18 cellular contexts compared by ENCODE assay signal in genomic region chr6:158684311-158684710, GRCh38. TPM values are rescaled to one million over a fixed set of nuclear protein-coding genes. Genes with fewer than 3 reads are reported as not detected.
DNase-seq lines count a peak whose midpoint lies in the region; ATAC-seq and TF ChIP-seq lines count a peak whose summit lies in the region.
"Had no signal": no experiment of that assay in that cellular context is flagged by ENCODE, and none has a peak within 500 bp of the region (broad histone marks: within the 10 kb centered on the region; RNA-seq: fewer than 3 reads in every experiment).

No MANE protein-coding gene starts in this region.

- H3K9me3 Mint-ChIP-seq in CD4-positive, CD25-positive, alpha-beta regulatory T cell, result no peaks in the 10 kb centered on the region
- H3K9me3 Mint-ChIP-seq in CD4-positive, alpha-beta T cell, result no peaks in the 10 kb centered on the region
- no peaks in the 10 kb centered on the region for H3K9me3 Mint-ChIP-seq in activated T-helper 17 cell treated with anti-CD3 and anti-CD28 coated beads, Interleukin-2, amount 50 U/mL, for 72 hours
- H3K9me3 Mint-ChIP-seq in natural killer cell, result no peaks in the 10 kb centered on the region
- no peaks in the 10 kb centered on the region for H3K9me3 Mint-ChIP-seq in HFFc6
- H3K9me3 Mint-ChIP-seq: H9 had no signal

- CTCF ChIA-PET in CD4-positive, alpha-beta T cell (lab: Charles Lee), result interaction anchor here (0.7 to 1.2 kb wide), 2 partner anchors 121 to 185 kb away, joined by 4 read pairs; no protein-coding TSS in a partner anchor

- H3K4me1 Mint-ChIP-seq in CD4-positive, CD25-positive, alpha-beta regulatory T cell, result peaks cover 25 to 41% (median 39%) of the 10 kb centered on the region in 4 donors
- H3K4me1 Mint-ChIP-seq in CD4-positive, alpha-beta T cell (ENCODE audit: low read depth), result peaks cover 48% of the 10 kb centered on the region
- H3K4me1 Mint-ChIP-seq in activated T-helper 17 cell treated with anti-CD3 and anti-CD28 coated beads, Interleukin-2, amount 50 U/mL, for 72 hours, result peaks cover 37% of the 10 kb centered on the region
- peaks cover 48 to 52% of the 10 kb centered on the region in 2 donors for H3K4me1 Mint-ChIP-seq in natural killer cell
- peaks cover 8% of the 10 kb centered on the region for H3K4me1 Mint-ChIP-seq in HFFc6 (ENCODE audit: low read depth)

- H3K4me3 Mint-ChIP-seq in CD4-positive, CD25-positive, alpha-beta regulatory T cell, result no peak overlapping the region
- H3K4me3 Mint-ChIP-seq in CD4-positive, alpha-beta T cell, result no peak overlapping the region
- peak overlapping the region; percentile 51 for H3K4me3 Mint-ChIP-seq in activated T-helper 17 cell treated with anti-CD3 and anti-CD28 coated beads, Interleukin-2, amount 50 U/mL, for 72 hours
- H3K4me3 Mint-ChIP-seq in natural killer cell (no peak overlapping the region), HFFc6 (no peak overlapping the region)
- H3K4me3 Mint-ChIP-seq: H9 had no signal

- ATAC-seq in CD4-positive, CD25-positive, alpha-beta regulatory T cell (ENCODE audit: low read depth in 2 of 2), result no peak
- no peak for ATAC-seq in CD4-positive, alpha-beta T cell (ENCODE audit: poor library complexity)
- no peak for ATAC-seq in activated T-helper 17 cell treated with anti-CD3 and anti-CD28 coated beads, Interleukin-2, amount 50 U/mL, for 72 hours (replicated peaks)
- no peak for ATAC-seq in natural killer cell
- ATAC-seq: left cardiac atrium had no signal

- peak overlapping the region in 2 of 3 donors; percentile 27 to 95 for H3K27ac Mint-ChIP-seq in CD4-positive, CD25-positive, alpha-beta regulatory T cell
- peak overlapping the region; percentile 7 for H3K27ac Mint-ChIP-seq in CD4-positive, alpha-beta T cell
- no peak overlapping the region for H3K27ac Mint-ChIP-seq in activated T-helper 17 cell treated with anti-CD3 and anti-CD28 coated beads, Interleukin-2, amount 50 U/mL, for 72 hours
- H3K27ac Mint-ChIP-seq in natural killer cell (peak overlapping the region; percentile 72 to 83), HFFc6 (no peak overlapping the region)
- H3K27ac Mint-ChIP-seq: H9, progenitor cell of endocrine pancreas had no signal

- peaks cover 45% of the 10 kb centered on the region for H3K36me3 Mint-ChIP-seq in CD4-positive, CD25-positive, alpha-beta regulatory T cell
- peaks cover 71% of the 10 kb centered on the region for H3K36me3 Mint-ChIP-seq in CD4-positive, alpha-beta T cell (ENCODE audit: low read depth)
- H3K36me3 Mint-ChIP-seq in activated T-helper 17 cell treated with anti-CD3 and anti-CD28 coated beads, Interleukin-2, amount 50 U/mL, for 72 hours (ENCODE audit: low read depth), result peaks cover 100% of the 10 kb centered on the region
- H3K36me3 Mint-ChIP-seq in natural killer cell (peaks cover 15% of the 10 kb centered on the region), HFFc6 (ENCODE audit: low read depth) (no peaks in the 10 kb centered on the region)

- no peak overlapping the region for H3K4me3 ChIP-seq in CD4-positive, CD25-positive, alpha-beta regulatory T cell (ENCODE audit: low read depth, low read length)
- H3K4me3 ChIP-seq: testis had no signal

- POLR2A ChIA-PET in CD4-positive, alpha-beta T cell (lab: Charles Lee), result interaction anchor here (0.9 kb wide), 1 partner anchor 22 kb away, joined by 3 read pairs; no protein-coding TSS in a partner anchor

- no peaks in the 10 kb centered on the region for H3K27me3 ChIP-seq in CD4-positive, CD25-positive, alpha-beta regulatory T cell (ENCODE audit: control insufficient read depth, insufficient read depth, low read length)
- H3K27me3 ChIP-seq in CD4-positive, alpha-beta T cell (ENCODE audit: control insufficient read depth, insufficient read depth, low read length), result no peaks in the 10 kb centered on the region
- H3K27me3 ChIP-seq: testis had no signal

- no peak overlapping the region for H3K27ac ChIP-seq in CD4-positive, CD25-positive, alpha-beta regulatory T cell (ENCODE audit: insufficient read depth, low read length, poor library complexity, severe bottlenecking)
- no peak overlapping the region for H3K27ac ChIP-seq in CD4-positive, alpha-beta T cell (ENCODE audit: low read depth, low read length)
- H3K27ac ChIP-seq: HL-60, testis had no signal

- intact Hi-C loops in CD4-positive, alpha-beta T cell (cut with DNase I, micrococcal nuclease), result no loop called here
- intact Hi-C loops in natural killer cell (cut with micrococcal nuclease), result no loop called here

- DNase-seq in CD4-positive, CD25-positive, alpha-beta regulatory T cell, result no peak
- DNase-seq in CD4-positive, alpha-beta T cell, result peak in 1 of 10 experiments; percentile 54
- no peak for DNase-seq in natural killer cell
- DNase-seq in NCI-H1417 (lab: John Stamatoyannopoulos, UW), result no peak
- DNase-seq in COR-L47 (lab: John Stamatoyannopoulos, UW), result no peak
- no peak for DNase-seq in HFFc6
- DNase-seq: activated CD4-positive, CD25-positive, alpha-beta regulatory T cell; activated gamma-delta T cell; anterior cingulate cortex; H9; IMR-90; left cardiac atrium; NCI-H524; T1000; testis had no signal

- H3K9me3 ChIP-seq in CD4-positive, CD25-positive, alpha-beta regulatory T cell (ENCODE audit: control insufficient read depth in 2 of 2, low read length in 2 of 2), result no peaks in the 10 kb centered on the region
- no peaks in the 10 kb centered on the region for H3K9me3 ChIP-seq in CD4-positive, alpha-beta T cell (ENCODE audit: control insufficient read depth, low read length)
- H3K9me3 ChIP-seq: testis had no signal

- H3K36me3 ChIP-seq in CD4-positive, CD25-positive, alpha-beta regulatory T cell (ENCODE audit: control insufficient read depth, insufficient read depth, low read length), result peaks cover 30% of the 10 kb centered on the region

- peaks cover 24% of the 10 kb centered on the region for H3K4me1 ChIP-seq in CD4-positive, CD25-positive, alpha-beta regulatory T cell (ENCODE audit: control insufficient read depth, insufficient read depth, low read length, poor library complexity, severe bottlenecking)
- H3K4me1 ChIP-seq: testis had no signal

- no peak for TF ChIP-seq CTCF in CD4-positive, alpha-beta T cell (IDR thresholded peaks at IDR 0.05)
- TF ChIP-seq CTCF in natural killer cell (IDR thresholded peaks at IDR 0.05), result no peak
- TF ChIP-seq CTCF in HFFc6 (IDR thresholded peaks at IDR 0.05), result no peak

- no peaks in the 10 kb centered on the region for H3K27me3 Mint-ChIP-seq in CD4-positive, CD25-positive, alpha-beta regulatory T cell
- H3K27me3 Mint-ChIP-seq in CD4-positive, alpha-beta T cell, result no peaks in the 10 kb centered on the region
- no peaks in the 10 kb centered on the region for H3K27me3 Mint-ChIP-seq in activated T-helper 17 cell treated with anti-CD3 and anti-CD28 coated beads, Interleukin-2, amount 50 U/mL, for 72 hours
- H3K27me3 Mint-ChIP-seq in natural killer cell (ENCODE audit: low read depth in 2 of 2) (no peaks in the 10 kb centered on the region), HFFc6 (ENCODE audit: insufficient read depth) (peaks cover 3% of the 10 kb centered on the region; the same call in 1 of the 2 replicates)

RNA-seq across cellular contexts. Expression of gene SYTL3, which starts 34.5 kb away (rescaled TPM):
- total RNA-seq in CD4-positive, CD25-positive, alpha-beta regulatory T cell, result 54.8 TPM
- polyA plus RNA-seq in CD4-positive, CD25-positive, alpha-beta regulatory T cell, result 10 to 100 TPM; 12.2 to 15.5 (median 13.8) TPM
- total RNA-seq in CD4-positive, alpha-beta T cell, result 10 to 100 TPM; 41.2 to 42.7 TPM
- total RNA-seq in activated T-helper 17 cell treated with anti-CD3 and anti-CD28 coated beads, Interleukin-2, amount 50 U/mL, for 72 hours, result 100 to 1,000 TPM; 118 to 331 TPM
- total RNA-seq in natural killer cell, result 100 to 1,000 TPM in 1 of 3 donors, 10 to 100 TPM in 2; 84.1 to 143 (median 89.0) TPM
- 1 to 10 TPM; 3.1 to 5.7 (median 3.9) TPM for total RNA-seq in HFFc6 (2021; fragmentation: NEBNext Ultra II Directional; extraction: Animal tissue kit (Norgen Biotek cat#: 25700))

RNA-seq across cellular contexts. Expression of gene DYNLT1, which starts 39.8 kb away (rescaled TPM):
- 123 TPM for total RNA-seq in CD4-positive, CD25-positive, alpha-beta regulatory T cell
- 100 to 1,000 TPM; 103 to 127 (median 113) TPM for polyA plus RNA-seq in CD4-positive, CD25-positive, alpha-beta regulatory T cell
- 100 to 1,000 TPM; 170 to 182 TPM for total RNA-seq in CD4-positive, alpha-beta T cell
- 10 to 100 TPM; 82.3 to 89.8 TPM for total RNA-seq in activated T-helper 17 cell treated with anti-CD3 and anti-CD28 coated beads, Interleukin-2, amount 50 U/mL, for 72 hours
- total RNA-seq in natural killer cell, result 100 to 1,000 TPM in 1 of 3 donors, 10 to 100 TPM in 2; 85.7 to 106 (median 86.8) TPM
- 100 to 1,000 TPM; 163 to 185 (median 170) TPM for total RNA-seq in HFFc6 (2021; fragmentation: NEBNext Ultra II Directional; extraction: Animal tissue kit (Norgen Biotek cat#: 25700))

Comparison
In these comparisons a context has a peak if more than half of its experiments do, and no peak if none do; other contexts are left out.
1. H3K27ac Mint-ChIP-seq: peak in CD4-positive, CD25-positive, alpha-beta regulatory T cell (2 of 3), CD4-positive, alpha-beta T cell (single experiment) and natural killer cell (2 of 2); none in activated T-helper 17 cell treated with anti-CD3 and anti-CD28 coated beads, Interleukin-2, amount 50 U/mL, for 72 hours (single experiment) and HFFc6 (single experiment).